14 cellular contexts compared by ENCODE assay signal in genomic region chr12:6369916-6370575, GRCh38. TPM values are rescaled to one million over a fixed set of nuclear protein-coding genes. Genes with fewer than 3 reads are reported as not detected.
DNase-seq lines count a peak whose midpoint lies in the region; ATAC-seq and TF ChIP-seq lines count a peak whose summit lies in the region.
"Had no signal": no experiment of that assay in that cellular context is flagged by ENCODE, and none has a peak within 500 bp of the region (broad histone marks: within the 10 kb centered on the region; RNA-seq: fewer than 3 reads in every experiment).

No MANE protein-coding gene starts in this region.

- H3K27ac Mint-ChIP-seq in WTC11 = peak overlapping the region; percentile 99
- H3K27ac Mint-ChIP-seq in T-helper 17 cell = no peak overlapping the region

- CTCF ChIA-PET in WTC11 (lab: Charles Lee) = interaction anchor here (1.7 to 8.0 kb wide), 4 partner anchors 14 to 96 kb away, joined by 11 to 68 read pairs (median 22); no protein-coding TSS in a partner anchor

- H3K4me3 Mint-ChIP-seq in WTC11 (peak overlapping the region; percentile 62), T-helper 17 cell (no peak overlapping the region)

- H3K36me3 ChIP-seq in H7 (replicated peaks; ENCODE audit: control insufficient read depth, insufficient read depth, low read length) (no peaks in the 10 kb centered on the region; the same call in 1 of the 2 replicates), spleen (no peaks in the 10 kb centered on the region)
- H3K36me3 ChIP-seq: right atrium auricular region had no signal

- no peak for TF ChIP-seq CTCF in WTC11 (IDR thresholded peaks at IDR 0.05)
- no peak for TF ChIP-seq CTCF in spleen (IDR thresholded peaks at IDR 0.05 in 8 of 11, conservative IDR thresholded peaks at IDR 0.05 in 3 of 11)

- no peaks in the 10 kb centered on the region for H3K27me3 ChIP-seq in H7 (ENCODE audit: control insufficient read depth, insufficient read depth, low read length)
- H3K27me3 ChIP-seq in spleen (replicated peaks in 1 of 7) = peaks cover 0 to 8% (median 0%) of the 10 kb centered on the region in 7 donors
- H3K27me3 ChIP-seq: right atrium auricular region had no signal

- no peaks in the 10 kb centered on the region for H3K9me3 Mint-ChIP-seq in WTC11

- peaks cover 29% of the 10 kb centered on the region for H3K36me3 Mint-ChIP-seq in WTC11
- H3K36me3 Mint-ChIP-seq in T-helper 17 cell (ENCODE audit: low read depth) = no peaks in the 10 kb centered on the region

- peak overlapping the region in 3 of 8 donors; percentile 22 to 33 (median 30) for H3K27ac ChIP-seq in spleen
- H3K27ac ChIP-seq: right atrium auricular region had no signal

- H3K4me3 ChIP-seq in H7 (ENCODE audit: insufficient read depth, low read depth, low read length) = no peak overlapping the region
- no peak overlapping the region for H3K4me3 ChIP-seq in spleen
- H3K4me3 ChIP-seq: right atrium auricular region had no signal

- peaks cover 12 to 59% (median 35%) of the 10 kb centered on the region in 6 donors for H3K4me1 ChIP-seq in spleen

- ATAC-seq in WTC11 = no peak
- ATAC-seq in GM18868 (IDR thresholded peaks at IDR 0.05; ENCODE audit: unreplicated experiment) = no peak
- no peak for ATAC-seq in T-helper 17 cell
- ATAC-seq: left ventricle myocardium superior had no signal

- DNase-seq in H7 (peak; percentile 27), WTC11 (ENCODE audit: low spot score) (no peak), iris pigment epithelial cell (ENCODE audit: low read depth) (peak; percentile 23), spleen (peak; percentile 45), T-helper 17 cell (no peak)
- DNase-seq in activated CD4-positive, CD25-positive, alpha-beta regulatory T cell (lab: John Stamatoyannopoulos, UW) = no peak
- no peak for DNase-seq in stimulated activated naive CD4-positive, alpha-beta T cell (lab: John Stamatoyannopoulos, UW)
- DNase-seq: amygdala, DMS79 treated with DMSO at 0.1 percent for 48 hours, left ventricle myocardium superior, NCI-H748 treated with DMSO at 0.1 percent for 48 hours, T-helper 2 cell had no signal

- no peaks in the 10 kb centered on the region for H3K9me3 ChIP-seq in spleen
- no peaks in the 10 kb centered on the region for H3K9me3 ChIP-seq in T-helper 17 cell (ENCODE audit: control insufficient read depth, low read length, poor library complexity, severe bottlenecking)
- H3K9me3 ChIP-seq: right atrium auricular region had no signal

- H3K27me3 Mint-ChIP-seq in WTC11 (ENCODE audit: low read depth) (no peaks in the 10 kb centered on the region), T-helper 17 cell (peaks cover 7% of the 10 kb centered on the region)

- POLR2A ChIA-PET in WTC11 (lab: Charles Lee) = interaction anchor here (1.4 to 2.2 kb wide), 2 partner anchors 14 to 26 kb away, joined by 6 to 9 read pairs; no protein-coding TSS in a partner anchor

- intact Hi-C loops in spleen (cut with DNase I; ENCODE audit: low total_unique reads) = no loop called here

- TF ChIP-seq POLR2A in spleen (IDR thresholded peaks at IDR 0.05) = no peak

- WGBS in spleen, 5 donors = 86 to 88% (median 87%) methylated on average over 9 of the region's 9 CpGs

- H3K4me1 Mint-ChIP-seq in WTC11 = peaks cover 73% of the 10 kb centered on the region
- H3K4me1 Mint-ChIP-seq in T-helper 17 cell = peaks cover 18% of the 10 kb centered on the region

TF ChIP-seq in WTC11, 78 proteins besides CTCF, POLR2A, EP300 and RAD21 (continues in another document):
- no peak for TF ChIP-seq ZNF281 (CRISPR knock-in tag; IDR thresholded peaks at IDR 0.05)
- TF ChIP-seq STAT6 (CRISPR knock-in tag; conservative IDR thresholded peaks at IDR 0.05; ENCODE audit: low read depth) = no peak
- TF ChIP-seq FOXJ3 (CRISPR knock-in tag; IDR thresholded peaks at IDR 0.05; ENCODE audit: borderline replicate concordance) = no peak
- no peak for TF ChIP-seq ESRRA (CRISPR knock-in tag; IDR thresholded peaks at IDR 0.05; ENCODE audit: borderline replicate concordance)
- TF ChIP-seq SMAD4 (CRISPR knock-in tag; IDR thresholded peaks at IDR 0.05) = no peak
- no peak for TF ChIP-seq CBFB (CRISPR knock-in tag; IDR thresholded peaks at IDR 0.05; ENCODE audit: low read depth)
- no peak for TF ChIP-seq KAT7 (CRISPR knock-in tag; IDR thresholded peaks at IDR 0.05; ENCODE audit: borderline replicate concordance)
- TF ChIP-seq PREB (CRISPR knock-in tag; IDR thresholded peaks at IDR 0.05; ENCODE audit: borderline replicate concordance) = no peak
- TF ChIP-seq JAZF1 (CRISPR knock-in tag; IDR thresholded peaks at IDR 0.05) = no peak
- no peak for TF ChIP-seq FOXK1 (CRISPR knock-in tag; IDR thresholded peaks at IDR 0.05)
- TF ChIP-seq E2F4 (CRISPR knock-in tag; IDR thresholded peaks at IDR 0.05; ENCODE audit: borderline replicate concordance, low read depth) = no peak

RNA-seq across cellular contexts. Expression of gene SCNN1A, which starts 5.3 kb away (rescaled TPM):
- 28.5 and 41.7 TPM in 2 replicates for total RNA-seq in H7 (2014; rRNA removed; shearing (Covaris generic))
- total RNA-seq in WTC11 (2021) (97.6 to 108 TPM (median 100 TPM) in 3 replicates), spleen (1 to 10 TPM in 6 of 7 donors, under 1 TPM in 1; 0.84 to 8.6 (median 2.0) TPM), T-helper 17 cell (1 to 10 TPM; 2.1 to 2.8 TPM)
- polyA plus RNA-seq in spleen = under 1 TPM; 0.17 to 0.22 (median 0.18) TPM

RNA-seq across cellular contexts. Expression of gene LTBR, which starts 13.9 kb away (rescaled TPM):
- 2.5 and 3.6 TPM in 2 replicates for total RNA-seq in H7 (2014; rRNA removed; shearing (Covaris generic))
- total RNA-seq in WTC11 (2021) (4.0 to 6.1 TPM (median 4.5 TPM) in 3 replicates), spleen (100 to 1,000 TPM in 3 of 7 donors, 10 to 100 TPM in 4; 49.0 to 155 (median 87.8) TPM), T-helper 17 cell (1 to 10 TPM in 1 of 2 donors, under 1 TPM in 1; 0.47 to 1.4 TPM)
- polyA plus RNA-seq in spleen = 10 to 100 TPM; 14.4 to 29.2 (median 15.7) TPM

RNA-seq across cellular contexts. Expression of gene TNFRSF1A, which starts 28.2 kb away (rescaled TPM):
- total RNA-seq in H7 (2014; rRNA removed; shearing (Covaris generic)) = 83.5 and 84.6 TPM in 2 replicates
- total RNA-seq in WTC11 (2021) = 32.3 to 44.1 TPM (median 32.4 TPM) in 3 replicates
- 100 to 1,000 TPM; 153 to 578 (median 224) TPM for total RNA-seq in spleen
- 10 to 100 TPM; 22.5 to 40.6 (median 22.8) TPM for polyA plus RNA-seq in spleen
- 10 to 100 TPM; 22.4 to 23.0 TPM for total RNA-seq in T-helper 17 cell

RNA-seq across cellular contexts. Expression of gene PLEKHG6, which starts 59.6 kb away (rescaled TPM):
- total RNA-seq in H7 (2014; rRNA removed; shearing (Covaris generic)) = 36.5 and 43.6 TPM in 2 replicates
- total RNA-seq in WTC11 (2021) = 36.8 to 46.4 TPM (median 38.4 TPM) in 3 replicates
- total RNA-seq in spleen = 1 to 10 TPM in 1 of 7 donors, under 1 TPM in 2, not detected in 4; 0.19 to 1.2 (median 0.74) TPM
- under 1 TPM; 0.10 to 0.12 (median 0.11) TPM for polyA plus RNA-seq in spleen
- total RNA-seq in T-helper 17 cell = not detected

Comparison
In these comparisons a context has a peak if more than half of its experiments do, and no peak if none do; other contexts are left out.
1. DNase-seq: peak in H7 (single experiment), iris pigment epithelial cell (single experiment) and spleen (single experiment); none in WTC11 (single experiment), T-helper 17 cell (0 of 3), activated CD4-positive, CD25-positive, alpha-beta regulatory T cell (0 of 4) and stimulated activated naive CD4-positive, alpha-beta T cell (0 of 6).